8 cellular contexts compared by ENCODE assay signal in genomic region chr2:37711308-37711731, GRCh38. TPM values are rescaled to one million over a fixed set of nuclear protein-coding genes. Genes with fewer than 3 reads are reported as not detected.
DNase-seq lines count a peak whose midpoint lies in the region; ATAC-seq and TF ChIP-seq lines count a peak whose summit lies in the region.

No MANE protein-coding gene starts in this region.

- intact Hi-C loops in OCI-LY7 (cut with micrococcal nuclease; ENCODE audit: unreplicated experiment) = no loop called here
- intact Hi-C loops in posterior vena cava (cut with DNase I) = no loop called here

- peaks cover 5% of the 10 kb centered on the region for H3K27me3 ChIP-seq in Loucy (ENCODE audit: insufficient read depth, low read length, poor library complexity, severe bottlenecking)

- peaks cover 7% of the 10 kb centered on the region for H3K36me3 Mint-ChIP-seq in activated naive CD8-positive, alpha-beta T cell

- TF ChIP-seq CTCF in Loucy (conservative IDR thresholded peaks at IDR 0.05; ENCODE audit: low read length) (peak; percentile 30; the same call in 1 of the 2 replicates), OCI-LY7 (conservative IDR thresholded peaks at IDR 0.05; ENCODE audit: low read length) (no peak)

- POLR2A ChIA-PET in OCI-LY7 (lab: Charles Lee) = no interaction called here

- H3F3A ChIP-seq in Loucy (ENCODE audit: low read depth) = no peaks in the 10 kb centered on the region

- no peak overlapping the region for H3K9ac ChIP-seq in Loucy (ENCODE audit: low read depth, low read length, poor library complexity, severe bottlenecking)

- no peaks in the 10 kb centered on the region for H3K27me3 Mint-ChIP-seq in activated naive CD8-positive, alpha-beta T cell

- H3K4me3 ChIP-seq in Loucy (ENCODE audit: low read length, poor library complexity, severe bottlenecking) (peak overlapping the region; percentile 52), mesodermal cell (ENCODE audit: extremely low read depth, insufficient read depth, low read length, poor library complexity, severe bottlenecking) (no peak overlapping the region), OCI-LY7 (ENCODE audit: low read depth, low read length, poor library complexity, severe bottlenecking) (no peak overlapping the region)

- BruUV-seq in OCI-LY7 (replicated peaks; lab: Mats Ljungman, UMichigan) = no TSS peak

- 71 to 100% methylated on average over 1 of the region's 1 CpG for WGBS in mesodermal cell (ENCODE audit: insufficient coverage in 2 of 2), 2 experiments

- H3K4me1 ChIP-seq in Loucy (ENCODE audit: insufficient read depth, low read length, poor library complexity, severe bottlenecking) (peaks cover 56% of the 10 kb centered on the region), mesodermal cell (ENCODE audit: control insufficient read depth, insufficient read depth, low read length, poor library complexity, severe bottlenecking) (peaks cover 29% of the 10 kb centered on the region), OCI-LY7 (ENCODE audit: insufficient read depth, low read length, poor library complexity, severe bottlenecking) (peaks cover 8% of the 10 kb centered on the region)

- H3K9me3 ChIP-seq in Loucy (ENCODE audit: insufficient read depth, low read depth, low read length) = peaks cover 3% of the 10 kb centered on the region
- no peaks in the 10 kb centered on the region for H3K9me3 ChIP-seq in mesodermal cell (ENCODE audit: control insufficient read depth, low read length)
- H3K9me3 ChIP-seq in OCI-LY7 (ENCODE audit: low read length) = peaks cover 4% of the 10 kb centered on the region; the same call in 1 of the 2 replicates

- CTCF ChIA-PET in OCI-LY7 (lab: Charles Lee; ENCODE audit: unreplicated experiment) = no interaction called here

- H3K4me2 ChIP-seq in Loucy (ENCODE audit: low read depth, low read length, poor library complexity, severe bottlenecking) (peak overlapping the region; percentile 67), OCI-LY7 (ENCODE audit: low read length) (no peak overlapping the region)

- no peak for ATAC-seq in GM18505 (IDR thresholded peaks at IDR 0.05; ENCODE audit: unreplicated experiment)

- H3K4me3 Mint-ChIP-seq in activated naive CD8-positive, alpha-beta T cell = peak overlapping the region; percentile 4

- H3K9me2 ChIP-seq in Loucy (replicated peaks; ENCODE audit: low read depth, low read length) (no peaks in the 10 kb centered on the region), OCI-LY7 (ENCODE audit: insufficient read depth, low read length) (no peaks in the 10 kb centered on the region)

- H3K79me2 ChIP-seq in Loucy (ENCODE audit: insufficient read depth, low read length) (no peaks in the 10 kb centered on the region), OCI-LY7 (ENCODE audit: insufficient read depth, low read depth, low read length) (no peaks in the 10 kb centered on the region)

- H4K20me1 ChIP-seq in Loucy (ENCODE audit: insufficient read depth, low read length, poor library complexity, severe bottlenecking) (no peaks in the 10 kb centered on the region), OCI-LY7 (ENCODE audit: insufficient read depth, low read length) (no peaks in the 10 kb centered on the region)

- H3K9me3 Mint-ChIP-seq in activated naive CD8-positive, alpha-beta T cell (ENCODE audit: low read depth) = peaks cover 7% of the 10 kb centered on the region

- DNase-seq in activated T-cell treated with anti-CD3 and anti-CD28 coated beads, Interleukin-2, amount 50 U/mL, for 1 hour = peak; percentile 21
- DNase-seq in activated T-cell treated with anti-CD3 and anti-CD28 coated beads for 4 hours (no peak), OCI-LY7 (ENCODE audit: low spot score) (no peak), posterior vena cava (ENCODE audit: low spot score) (no peak)

- no peak for TF ChIP-seq POLR2A in GM18505 (IDR thresholded peaks at IDR 0.05; ENCODE audit: borderline replicate concordance, extremely low read depth, insufficient read depth, insufficient read length)

- no peaks in the 10 kb centered on the region for H3K36me3 ChIP-seq in Loucy (ENCODE audit: insufficient read depth, low read length)
- no peaks in the 10 kb centered on the region for H3K36me3 ChIP-seq in mesodermal cell (ENCODE audit: control insufficient read depth, insufficient read depth, low read length)
- H3K36me3 ChIP-seq in OCI-LY7 (ENCODE audit: insufficient read depth, low read length) = no peaks in the 10 kb centered on the region

- peaks cover 48% of the 10 kb centered on the region for H3K4me1 Mint-ChIP-seq in activated naive CD8-positive, alpha-beta T cell (ENCODE audit: low read depth)

- H3K27ac ChIP-seq in mesodermal cell (ENCODE audit: low read depth, low read length, severe bottlenecking) = peak overlapping the region; percentile 80
- no peak overlapping the region for H3K27ac ChIP-seq in OCI-LY7 (ENCODE audit: low read depth, low read length, poor library complexity, severe bottlenecking)

- H2AFZ ChIP-seq in Loucy (ENCODE audit: low read length) (no peak overlapping the region), OCI-LY7 (ENCODE audit: low read length) (no peak overlapping the region)

- peak overlapping the region; percentile 35 for H3K27ac Mint-ChIP-seq in activated naive CD8-positive, alpha-beta T cell

RNA-seq across cellular contexts. Expression of gene CDC42EP3, which starts 39.9 kb away (rescaled TPM):
- 47.3 TPM for polyA plus RNA-seq in mesodermal cell (2013, experiment 1 of 2)
- polyA plus RNA-seq in mesodermal cell (2013, experiment 2 of 2) = 50.2 TPM
- 5.7 and 7.2 TPM in 2 replicates for total RNA-seq in OCI-LY7 (2014; rRNA removed; shearing (Covaris generic))
- total RNA-seq in OCI-LY7 (2022) (20.8 and 22.9 TPM in 2 replicates), posterior vena cava (10 to 100 TPM; 74.5 to 95.3 TPM)
